ENCODE assay signal across 20 cellular contexts in the genomic region with DNA sequence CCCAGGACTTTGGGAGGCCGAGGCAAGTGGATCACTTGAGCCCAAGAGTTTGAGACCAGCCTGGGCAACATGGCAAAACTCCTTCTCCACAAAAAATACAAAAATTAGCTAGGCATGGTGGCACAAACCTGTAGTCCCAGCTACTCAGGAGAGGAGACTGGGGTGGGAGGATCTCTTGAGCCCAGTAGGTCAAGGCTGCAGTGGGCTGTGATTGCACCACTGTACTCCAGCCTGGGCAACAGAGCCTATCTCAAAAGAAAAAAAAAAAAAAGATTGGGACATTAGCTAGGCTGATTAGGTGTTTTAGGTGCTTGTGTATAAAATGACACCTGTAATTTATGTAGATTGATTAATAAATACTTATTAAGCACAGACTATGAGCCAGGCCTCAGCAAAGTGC. TPM values are rescaled to one million over a fixed set of nuclear protein-coding genes. Genes with fewer than 3 reads are reported as not detected.
A peak's percentile ranks its signal among the peaks of the same experiment; 100 is the strongest.
DNase-seq lines count a peak whose midpoint lies in the region; ATAC-seq, FAIRE-seq and TF ChIP-seq lines count a peak whose summit lies in the region.
"Had no signal": no experiment of that assay in that cellular context is flagged by ENCODE, and none has a peak within 500 bp of the region (broad histone marks: within the 10 kb centered on the region; RNA-seq: fewer than 3 reads in every experiment).

No MANE protein-coding gene starts in this region.

- TF ChIP-seq EP300 in HepG2 (IDR thresholded peaks at IDR 0.05; ENCODE audit: low read depth in 2 of 2, low read length in 2 of 2) (no peak), HepG2 (CRISPR knock-in tag; IDR thresholded peaks at IDR 0.05; ENCODE audit: borderline replicate concordance) (no peak), sigmoid colon (IDR thresholded peaks at IDR 0.05) (no peak)

- no peak for TF ChIP-seq POLR2A in adrenal gland (IDR thresholded peaks at IDR 0.05)
- no peak for TF ChIP-seq POLR2A in HepG2 (IDR thresholded peaks at IDR 0.05; ENCODE audit: insufficient read depth in 1 of 2, low read depth in 2 of 2, low read length in 2 of 2)
- no peak for TF ChIP-seq POLR2A in sigmoid colon (IDR thresholded peaks at IDR 0.05)
- TF ChIP-seq POLR2A in Peyer's patch (IDR thresholded peaks at IDR 0.05) = no peak

- CTCF ChIA-PET in HepG2 (lab: Yijun Ruan, JAX; ENCODE audit: low intra/inter-chr PET ratio, low total read pairs) = no interaction called here

- H3K4me1 ChIP-seq in adrenal gland (replicated peaks in 1 of 2) (peaks cover 10 to 16% of the 10 kb centered on the region in 2 donors), HepG2 (ENCODE audit: insufficient read depth, low read length) (peaks cover 16% of the 10 kb centered on the region; the same call in 1 of the 2 replicates), sigmoid colon (no peaks in the 10 kb centered on the region), Peyer's patch (peaks cover 0 to 4% (median 0%) of the 10 kb centered on the region in 4 donors)
- H3K4me1 ChIP-seq: BE2C had no signal

- H3K36me3 ChIP-seq in adrenal gland (replicated peaks in 1 of 2) (no peaks in the 10 kb centered on the region), HepG2 (replicated peaks in 1 of 2; ENCODE audit: control insufficient read depth in 1 of 2, insufficient read depth in 2 of 2, low read length in 2 of 2) (peaks cover 0 to 2% of the 10 kb centered on the region in 2 experiments; a peak in 2 of 5 replicates), sigmoid colon (no peaks in the 10 kb centered on the region), Peyer's patch (no peaks in the 10 kb centered on the region)
- H3K36me3 ChIP-seq: BE2C had no signal

- peak; percentile 77 for FAIRE-seq in HepG2 (lab: Jason Lieb, UNC)
- FAIRE-seq: A204.1, GM12878, H1 had no signal

- no peaks in the 10 kb centered on the region for H3K27me3 ChIP-seq in adrenal gland
- no peaks in the 10 kb centered on the region for H3K27me3 ChIP-seq in HepG2 (ENCODE audit: control insufficient read depth in 1 of 2, insufficient read depth in 2 of 2, low read length in 2 of 2)
- no peaks in the 10 kb centered on the region for H3K27me3 ChIP-seq in sigmoid colon
- no peaks in the 10 kb centered on the region for H3K27me3 ChIP-seq in Peyer's patch
- H3K27me3 ChIP-seq: BE2C had no signal

- DNase-seq in adrenal gland (peak in 4 of 7 donors; percentile 34 to 72 (median 60)), HepG2 (ENCODE audit: low spot score) (no peak), sigmoid colon (peak; percentile 18), Peyer's patch (no peak)
- DNase-seq in stimulated activated CD4-positive, alpha-beta T cell treated with anti-CD3 and anti-CD28 coated beads, Interleukin-4, amount 100 ng/mL, for 4 hours = no peak
- no peak for DNase-seq in stimulated activated CD4-positive, alpha-beta T cell treated with anti-CD3 and anti-CD28 coated beads, Interleukin-2, amount 100 ng/mL, for 24 hours
- DNase-seq: ACHN; BE2C; C1 segment of cervical spinal cord; CD4-positive, CD25-positive, alpha-beta regulatory T cell; CD8-positive, alpha-beta memory T cell; COR-L47; DMS 273 treated with DMSO at 0.1 percent for 48 hours; DMS53; DND-41; H9 had no signal

- H2AFZ ChIP-seq in HepG2 (ENCODE audit: low read length) = no peak overlapping the region

- H4K20me1 ChIP-seq in HepG2 (ENCODE audit: insufficient read depth, low read length) = no peaks in the 10 kb centered on the region

- POLR2A ChIA-PET in HepG2 (lab: Yijun Ruan, JAX) = interaction anchor here (0.7 to 1.1 kb wide), 3 partner anchors 10 to 375 kb away, joined by 3 read pairs; a partner anchor contains a TSS

- in situ Hi-C loops in HepG2 (cut with HindIII; ENCODE audit: extremely low pct_ligation_motif_present, low pct_unique_long_range_greater_than_20kb) = no loop called here

- no TSS peak for BruUV-seq in HepG2 (replicated peaks; lab: Mats Ljungman, UMichigan)

- TF ChIP-seq CTCF in adrenal gland (IDR thresholded peaks at IDR 0.05) (no peak), HepG2 (CRISPR knock-in tag; IDR thresholded peaks at IDR 0.05) (no peak), sigmoid colon (IDR thresholded peaks at IDR 0.05) (no peak), Peyer's patch (IDR thresholded peaks at IDR 0.05) (no peak)

- intact Hi-C loops in adrenal gland (cut with DNase I) (no loop called here), HepG2 (cut with micrococcal nuclease; ENCODE audit: unreplicated experiment) (no loop called here), sigmoid colon (cut with DNase I) (no loop called here)

- H3K27ac ChIP-seq in adrenal gland = peak overlapping the region in 2 of 5 donors; percentile 3 to 31
- no peak overlapping the region for H3K27ac ChIP-seq in HepG2 (ENCODE audit: extremely low read length, insufficient read depth, low read length)
- no peak overlapping the region for H3K27ac ChIP-seq in sigmoid colon
- no peak overlapping the region for H3K27ac ChIP-seq in Peyer's patch

- H3K4me3 ChIP-seq in adrenal gland = no peak overlapping the region
- no peak overlapping the region for H3K4me3 ChIP-seq in HepG2 (replicated peaks in 1 of 3; ENCODE audit: insufficient read depth in 1 of 3, low read depth in 2 of 3, low read length in 3 of 3)
- no peak overlapping the region for H3K4me3 ChIP-seq in sigmoid colon
- no peak overlapping the region for H3K4me3 ChIP-seq in Peyer's patch
- H3K4me3 ChIP-seq: GM12878 had no signal

- H3K4me2 ChIP-seq in HepG2 (ENCODE audit: low read depth, low read length) = no peak overlapping the region

- TF ChIP-seq RAD21 in HepG2 (CRISPR knock-in tag; IDR thresholded peaks at IDR 0.05) = no peak

- ATAC-seq in HepG2 = peak; percentile 87
- ATAC-seq: GM12878 had no signal

- 83 to 100% (median 92%) methylated on average over 1 of the region's 1 CpG for WGBS in adrenal gland, 4 donors
- 95% methylated on average over 1 of the region's 1 CpG for WGBS in HepG2 (ENCODE audit: low lambda C conversion rate)
- WGBS in sigmoid colon, 2 donors = 96 to 97% methylated on average over 1 of the region's 1 CpG

- peaks cover 30% of the 10 kb centered on the region for H3K79me2 ChIP-seq in HepG2 (ENCODE audit: insufficient read depth, low read length)

- no peaks in the 10 kb centered on the region for H3K9me3 ChIP-seq in adrenal gland (replicated peaks in 1 of 3)
- no peaks in the 10 kb centered on the region for H3K9me3 ChIP-seq in HepG2 (ENCODE audit: low read length)
- H3K9me3 ChIP-seq in sigmoid colon = no peaks in the 10 kb centered on the region
- H3K9me3 ChIP-seq in Peyer's patch = no peaks in the 10 kb centered on the region
- H3K9me3 ChIP-seq: BE2C had no signal

- H3K9ac ChIP-seq in HepG2 (ENCODE audit: insufficient read depth, low read depth, low read length) = no peak overlapping the region

RNA-seq across cellular contexts. Expression of a gene that starts 10.1 kb away (rescaled TPM):
- total RNA-seq in adrenal gland (10 to 100 TPM; 14.2 to 43.5 (median 18.8) TPM), HepG2 (2016; rRNA removed; fragmentation: Illumina TruSeq; extraction: Trizol) (17.2 and 17.6 TPM in 2 replicates), sigmoid colon (10 to 100 TPM in 2 of 4 donors, 1 to 10 TPM in 2; 8.1 to 19.1 (median 11.1) TPM), Peyer's patch (10 to 100 TPM in 3 of 4 donors, 1 to 10 TPM in 1; 9.9 to 40.7 (median 24.6) TPM)
- polyA plus RNA-seq in adrenal gland (10 to 100 TPM; 16.0 to 16.7 (median 16.7) TPM), HepG2 (2011; rRNA removed) (11.1 and 12.8 TPM in 2 replicates), sigmoid colon (10 to 100 TPM; 13.8 to 19.5 (median 15.5) TPM)
- total RNA-seq in HepG2 (2016; cell fraction: cytosol; rRNA removed; fragmentation: Illumina TruSeq; extraction: Trizol; ENCODE audit: low read depth) = 5.6 and 6.5 TPM in 2 replicates
- total RNA-seq in HepG2 (2016; cell fraction: insoluble cytoplasmic fraction; rRNA removed; fragmentation: Illumina TruSeq; extraction: Trizol) = 15.5 and 19.1 TPM in 2 replicates
- total RNA-seq in HepG2 (2016; cell fraction: membrane; rRNA removed; fragmentation: Illumina TruSeq; extraction: Trizol) = 13.6 and 15.8 TPM in 2 replicates
- 9.0 and 12.8 TPM in 2 replicates for total RNA-seq in HepG2 (2016; cell fraction: nucleus; rRNA removed; fragmentation: Illumina TruSeq; extraction: Trizol)
- 11.1 and 12.3 TPM in 2 replicates for polyA plus RNA-seq in HepG2 (2011; cell fraction: cytosol; rRNA removed)
- polyA plus RNA-seq in HepG2 (2011; cell fraction: nucleus; rRNA removed) = 8.1 and 9.3 TPM in 2 replicates
- polyA plus RNA-seq in HepG2 (2012) = 7.0 and 7.9 TPM in 2 replicates
- polyA plus RNA-seq in HepG2 (2016; cell fraction: cytosol; fragmentation: Illumina TruSeq; extraction: Trizol; ENCODE audit: low read depth) = 2.9 and 5.2 TPM in 2 replicates
- 12.7 and 14.1 TPM in 2 replicates for polyA plus RNA-seq in HepG2 (2016; cell fraction: insoluble cytoplasmic fraction; fragmentation: Illumina TruSeq; extraction: Trizol; ENCODE audit: low read depth)
- 8.7 and 9.6 TPM in 2 replicates for polyA plus RNA-seq in HepG2 (2016; cell fraction: membrane; fragmentation: Illumina TruSeq; extraction: Trizol; ENCODE audit: low read depth)
- polyA plus RNA-seq in HepG2 (2016; cell fraction: nucleus; fragmentation: Illumina TruSeq; extraction: Trizol; ENCODE audit: insufficient read depth, low read depth) = 18.9 and 20.0 TPM in 2 replicates
- polyA minus RNA-seq in HepG2 (2011; rRNA and poly(A)+ RNA removed; ENCODE audit: low replicate concordance) = 26.4 and 27.3 TPM in 2 replicates
- polyA minus RNA-seq in HepG2 (2011; cell fraction: cytosol; rRNA and poly(A)+ RNA removed) = 6.1 and 9.6 TPM in 2 replicates
- 8.1 and 8.8 TPM in 2 replicates for polyA minus RNA-seq in HepG2 (2011; cell fraction: nucleus; rRNA and poly(A)+ RNA removed)

RNA-seq across cellular contexts. Expression of a gene that starts 42.4 kb away (rescaled TPM):
- total RNA-seq in adrenal gland (10 to 100 TPM in 4 of 8 donors, 1 to 10 TPM in 4; 4.4 to 17.9 (median 9.3) TPM), HepG2 (2016; rRNA removed; fragmentation: Illumina TruSeq; extraction: Trizol) (1.7 and 3.1 TPM in 2 replicates), sigmoid colon (10 to 100 TPM in 3 of 4 donors, 1 to 10 TPM in 1; 8.6 to 26.1 (median 21.9) TPM), Peyer's patch (1 to 10 TPM in 3 of 4 donors, under 1 TPM in 1; 0.54 to 6.6 (median 2.0) TPM)
- polyA plus RNA-seq in adrenal gland (10 to 100 TPM in 1 of 3 donors, 1 to 10 TPM in 1, under 1 TPM in 1; 0.57 to 14.4 (median 8.2) TPM), HepG2 (2011; rRNA removed) (1.5 and 2.0 TPM in 2 replicates), sigmoid colon (1 to 10 TPM in 2 of 3 donors, under 1 TPM in 1; 0.46 to 5.0 (median 1.8) TPM)
- total RNA-seq in HepG2 (2016; cell fraction: cytosol; rRNA removed; fragmentation: Illumina TruSeq; extraction: Trizol; ENCODE audit: low read depth) = 1.9 and 2.8 TPM in 2 replicates
- total RNA-seq in HepG2 (2016; cell fraction: insoluble cytoplasmic fraction; rRNA removed; fragmentation: Illumina TruSeq; extraction: Trizol) = 2.1 and 4.2 TPM in 2 replicates
- 2.2 and 3.5 TPM in 2 replicates for total RNA-seq in HepG2 (2016; cell fraction: membrane; rRNA removed; fragmentation: Illumina TruSeq; extraction: Trizol)
- total RNA-seq in HepG2 (2016; cell fraction: nucleus; rRNA removed; fragmentation: Illumina TruSeq; extraction: Trizol) = 1.9 and 4.3 TPM in 2 replicates
- polyA plus RNA-seq in HepG2 (2011; cell fraction: cytosol; rRNA removed) = 1.8 and 2.8 TPM in 2 replicates
- 7.9 and 8.0 TPM in 2 replicates for polyA plus RNA-seq in HepG2 (2011; cell fraction: nucleus; rRNA removed)
- polyA plus RNA-seq in HepG2 (2012) = 1.3 and 1.7 TPM in 2 replicates
- 1.6 and 2.1 TPM in 2 replicates for polyA plus RNA-seq in HepG2 (2016; cell fraction: cytosol; fragmentation: Illumina TruSeq; extraction: Trizol; ENCODE audit: low read depth)
- 2.2 and 3.1 TPM in 2 replicates for polyA plus RNA-seq in HepG2 (2016; cell fraction: insoluble cytoplasmic fraction; fragmentation: Illumina TruSeq; extraction: Trizol; ENCODE audit: low read depth)
- polyA plus RNA-seq in HepG2 (2016; cell fraction: membrane; fragmentation: Illumina TruSeq; extraction: Trizol; ENCODE audit: low read depth) = 2.3 and 2.5 TPM in 2 replicates
- 5.2 and 6.4 TPM in 2 replicates for polyA plus RNA-seq in HepG2 (2016; cell fraction: nucleus; fragmentation: Illumina TruSeq; extraction: Trizol; ENCODE audit: insufficient read depth, low read depth)
- 0.12 and 1.3 TPM in 2 replicates for polyA minus RNA-seq in HepG2 (2011; rRNA and poly(A)+ RNA removed; ENCODE audit: low replicate concordance)
- polyA minus RNA-seq in HepG2 (2011; cell fraction: cytosol; rRNA and poly(A)+ RNA removed) = 0.53 and 0.79 TPM in 2 replicates
- 0.62 and 0.64 TPM in 2 replicates for polyA minus RNA-seq in HepG2 (2011; cell fraction: nucleus; rRNA and poly(A)+ RNA removed)
- total RNA-seq: G401 had no signal

RNA-seq across cellular contexts. Expression of a gene that starts 42.5 kb away (rescaled TPM):
- total RNA-seq in adrenal gland (10 to 100 TPM in 7 of 8 donors, 1 to 10 TPM in 1; 8.8 to 69.8 (median 17.8) TPM), HepG2 (2016; rRNA removed; fragmentation: Illumina TruSeq; extraction: Trizol) (20.8 and 21.4 TPM in 2 replicates), sigmoid colon (10 to 100 TPM; 21.0 to 27.0 (median 23.2) TPM), Peyer's patch (10 to 100 TPM; 10.6 to 26.3 (median 13.4) TPM)
- polyA plus RNA-seq in adrenal gland (100 to 1,000 TPM in 1 of 3 donors, 10 to 100 TPM in 1, 1 to 10 TPM in 1; 3.0 to 113 (median 72.5) TPM), HepG2 (2011; rRNA removed) (10.8 and 12.2 TPM in 2 replicates), sigmoid colon (10 to 100 TPM in 1 of 3 donors, 1 to 10 TPM in 2; 6.9 to 16.2 (median 9.0) TPM)
- total RNA-seq in HepG2 (2016; cell fraction: cytosol; rRNA removed; fragmentation: Illumina TruSeq; extraction: Trizol; ENCODE audit: low read depth) = 10.8 and 12.4 TPM in 2 replicates
- 17.9 and 24.2 TPM in 2 replicates for total RNA-seq in HepG2 (2016; cell fraction: insoluble cytoplasmic fraction; rRNA removed; fragmentation: Illumina TruSeq; extraction: Trizol)
- 17.6 and 19.5 TPM in 2 replicates for total RNA-seq in HepG2 (2016; cell fraction: membrane; rRNA removed; fragmentation: Illumina TruSeq; extraction: Trizol)
- total RNA-seq in HepG2 (2016; cell fraction: nucleus; rRNA removed; fragmentation: Illumina TruSeq; extraction: Trizol) = 13.8 and 15.4 TPM in 2 replicates
- polyA plus RNA-seq in HepG2 (2011; cell fraction: cytosol; rRNA removed) = 6.0 and 11.2 TPM in 2 replicates
- 29.2 and 37.2 TPM in 2 replicates for polyA plus RNA-seq in HepG2 (2011; cell fraction: nucleus; rRNA removed)
- 9.4 and 12.3 TPM in 2 replicates for polyA plus RNA-seq in HepG2 (2012)
- 11.8 and 13.2 TPM in 2 replicates for polyA plus RNA-seq in HepG2 (2016; cell fraction: cytosol; fragmentation: Illumina TruSeq; extraction: Trizol; ENCODE audit: low read depth)
- 18.0 and 18.5 TPM in 2 replicates for polyA plus RNA-seq in HepG2 (2016; cell fraction: insoluble cytoplasmic fraction; fragmentation: Illumina TruSeq; extraction: Trizol; ENCODE audit: low read depth)
- polyA plus RNA-seq in HepG2 (2016; cell fraction: membrane; fragmentation: Illumina TruSeq; extraction: Trizol; ENCODE audit: low read depth) = 9.5 and 15.3 TPM in 2 replicates
- 33.6 and 35.0 TPM in 2 replicates for polyA plus RNA-seq in HepG2 (2016; cell fraction: nucleus; fragmentation: Illumina TruSeq; extraction: Trizol; ENCODE audit: insufficient read depth, low read depth)
- 6.6 and 7.1 TPM in 2 replicates for polyA minus RNA-seq in HepG2 (2011; rRNA and poly(A)+ RNA removed; ENCODE audit: low replicate concordance)
- polyA minus RNA-seq in HepG2 (2011; cell fraction: cytosol; rRNA and poly(A)+ RNA removed) = 4.5 and 7.8 TPM in 2 replicates
- polyA minus RNA-seq in HepG2 (2011; cell fraction: nucleus; rRNA and poly(A)+ RNA removed) = 3.6 and 3.9 TPM in 2 replicates

RNA-seq across cellular contexts. Expression of a gene that starts 48.3 kb away (rescaled TPM):
- total RNA-seq in adrenal gland (10 to 100 TPM in 4 of 8 donors, 1 to 10 TPM in 4; 7.3 to 49.1 (median 10.5) TPM), HepG2 (2016; rRNA removed; fragmentation: Illumina TruSeq; extraction: Trizol) (3.0 and 4.3 TPM in 2 replicates), sigmoid colon (10 to 100 TPM; 12.8 to 16.6 (median 14.0) TPM), Peyer's patch (1 to 10 TPM in 3 of 4 donors, not detected in 1; 1.0 to 4.3 (median 2.1) TPM)
- polyA plus RNA-seq in adrenal gland (1 to 10 TPM; 1.5 to 9.3 (median 6.7) TPM), HepG2 (2011; rRNA removed) (3.5 and 3.6 TPM in 2 replicates), sigmoid colon (1 to 10 TPM; 4.2 to 8.3 (median 4.4) TPM)
- total RNA-seq in HepG2 (2016; cell fraction: cytosol; rRNA removed; fragmentation: Illumina TruSeq; extraction: Trizol; ENCODE audit: low read depth) = 22.8 and 24.1 TPM in 2 replicates
- 2.5 and 4.0 TPM in 2 replicates for total RNA-seq in HepG2 (2016; cell fraction: insoluble cytoplasmic fraction; rRNA removed; fragmentation: Illumina TruSeq; extraction: Trizol)
- 18.3 and 19.1 TPM in 2 replicates for total RNA-seq in HepG2 (2016; cell fraction: membrane; rRNA removed; fragmentation: Illumina TruSeq; extraction: Trizol)
- 1.6 and 2.2 TPM in 2 replicates for total RNA-seq in HepG2 (2016; cell fraction: nucleus; rRNA removed; fragmentation: Illumina TruSeq; extraction: Trizol)
- 4.3 and 6.9 TPM in 2 replicates for polyA plus RNA-seq in HepG2 (2011; cell fraction: cytosol; rRNA removed)
- 2.8 and 3.0 TPM in 2 replicates for polyA plus RNA-seq in HepG2 (2011; cell fraction: nucleus; rRNA removed)
- polyA plus RNA-seq in HepG2 (2012) = 1.3 and 2.2 TPM in 2 replicates
- polyA plus RNA-seq in HepG2 (2016; cell fraction: cytosol; fragmentation: Illumina TruSeq; extraction: Trizol; ENCODE audit: low read depth) = 26.8 and 27.5 TPM in 2 replicates
- polyA plus RNA-seq in HepG2 (2016; cell fraction: insoluble cytoplasmic fraction; fragmentation: Illumina TruSeq; extraction: Trizol; ENCODE audit: low read depth) = 2.2 and 3.0 TPM in 2 replicates
- 17.4 and 17.7 TPM in 2 replicates for polyA plus RNA-seq in HepG2 (2016; cell fraction: membrane; fragmentation: Illumina TruSeq; extraction: Trizol; ENCODE audit: low read depth)
- polyA plus RNA-seq in HepG2 (2016; cell fraction: nucleus; fragmentation: Illumina TruSeq; extraction: Trizol; ENCODE audit: insufficient read depth, low read depth) = 1.5 and 2.9 TPM in 2 replicates
- polyA minus RNA-seq in HepG2 (2011; rRNA and poly(A)+ RNA removed; ENCODE audit: low replicate concordance) = 2.8 and 3.8 TPM in 2 replicates
- polyA minus RNA-seq in HepG2 (2011; cell fraction: cytosol; rRNA and poly(A)+ RNA removed) = 0.79 and 2.1 TPM in 2 replicates
- 0.50 and 0.77 TPM in 2 replicates for polyA minus RNA-seq in HepG2 (2011; cell fraction: nucleus; rRNA and poly(A)+ RNA removed)

RNA-seq across cellular contexts. Expression of a gene that starts 49.0 kb away (rescaled TPM):
- total RNA-seq in adrenal gland (10 to 100 TPM in 7 of 8 donors, 1 to 10 TPM in 1; 9.2 to 47.0 (median 20.7) TPM), HepG2 (2016; rRNA removed; fragmentation: Illumina TruSeq; extraction: Trizol) (26.1 and 32.6 TPM in 2 replicates), sigmoid colon (10 to 100 TPM; 13.9 to 20.6 (median 18.7) TPM), Peyer's patch (10 to 100 TPM; 14.2 to 37.2 (median 18.6) TPM)
- polyA plus RNA-seq in adrenal gland (10 to 100 TPM in 2 of 3 donors, 1 to 10 TPM in 1; 7.3 to 26.5 (median 24.3) TPM), HepG2 (2011; rRNA removed) (37.1 and 38.3 TPM in 2 replicates), sigmoid colon (10 to 100 TPM in 1 of 3 donors, 1 to 10 TPM in 2; 7.4 to 19.3 (median 9.6) TPM)
- 11.9 and 12.4 TPM in 2 replicates for total RNA-seq in HepG2 (2016; cell fraction: cytosol; rRNA removed; fragmentation: Illumina TruSeq; extraction: Trizol; ENCODE audit: low read depth)
- 22.4 and 31.8 TPM in 2 replicates for total RNA-seq in HepG2 (2016; cell fraction: insoluble cytoplasmic fraction; rRNA removed; fragmentation: Illumina TruSeq; extraction: Trizol)
- 20.9 and 24.1 TPM in 2 replicates for total RNA-seq in HepG2 (2016; cell fraction: membrane; rRNA removed; fragmentation: Illumina TruSeq; extraction: Trizol)
- 18.3 and 24.0 TPM in 2 replicates for total RNA-seq in HepG2 (2016; cell fraction: nucleus; rRNA removed; fragmentation: Illumina TruSeq; extraction: Trizol)
- polyA plus RNA-seq in HepG2 (2011; cell fraction: cytosol; rRNA removed) = 15.3 and 28.8 TPM in 2 replicates
- 82.8 and 84.5 TPM in 2 replicates for polyA plus RNA-seq in HepG2 (2011; cell fraction: nucleus; rRNA removed)
- polyA plus RNA-seq in HepG2 (2012) = 28.9 and 29.0 TPM in 2 replicates
- 18.7 and 21.0 TPM in 2 replicates for polyA plus RNA-seq in HepG2 (2016; cell fraction: cytosol; fragmentation: Illumina TruSeq; extraction: Trizol; ENCODE audit: low read depth)
- polyA plus RNA-seq in HepG2 (2016; cell fraction: insoluble cytoplasmic fraction; fragmentation: Illumina TruSeq; extraction: Trizol; ENCODE audit: low read depth) = 30.7 and 42.2 TPM in 2 replicates
- polyA plus RNA-seq in HepG2 (2016; cell fraction: membrane; fragmentation: Illumina TruSeq; extraction: Trizol; ENCODE audit: low read depth) = 29.3 and 29.6 TPM in 2 replicates
- polyA plus RNA-seq in HepG2 (2016; cell fraction: nucleus; fragmentation: Illumina TruSeq; extraction: Trizol; ENCODE audit: insufficient read depth, low read depth) = 42.9 and 46.5 TPM in 2 replicates
- polyA minus RNA-seq in HepG2 (2011; rRNA and poly(A)+ RNA removed; ENCODE audit: low replicate concordance) = 39.4 and 41.0 TPM in 2 replicates
- polyA minus RNA-seq in HepG2 (2011; cell fraction: cytosol; rRNA and poly(A)+ RNA removed) = 18.9 and 21.7 TPM in 2 replicates
- polyA minus RNA-seq in HepG2 (2011; cell fraction: nucleus; rRNA and poly(A)+ RNA removed) = 18.6 and 22.8 TPM in 2 replicates

Comparison
In these comparisons a context has a peak if more than half of its experiments do, and no peak if none do; other contexts are left out.
1. DNase-seq: peak in adrenal gland (4 of 7) and sigmoid colon (single experiment); none in HepG2 (single experiment), stimulated activated CD4-positive, alpha-beta T cell treated with anti-CD3 and anti-CD28 coated beads, Interleukin-4, amount 100 ng/mL, for 4 hours (0 of 2), Peyer's patch (0 of 3) and stimulated activated CD4-positive, alpha-beta T cell treated with anti-CD3 and anti-CD28 coated beads, Interleukin-2, amount 100 ng/mL, for 24 hours (0 of 2).